Comparison of ENCODE assay signal across 16 cellular contexts in genomic region chr14:95444132-95445129, GRCh38.
A peak's percentile ranks its signal among the peaks of the same experiment; 100 is the strongest.
DNase-seq lines count a peak whose midpoint lies in the region; ATAC-seq and TF ChIP-seq lines count a peak whose summit lies in the region.
"Had no signal": no experiment of that assay in that cellular context is flagged by ENCODE, and none has a peak within 500 bp of the region (broad histone marks: within the 10 kb centered on the region; RNA-seq: fewer than 3 reads in every experiment).

No MANE protein-coding gene starts in this region.

- peak overlapping the region; percentile 72 to 96 (median 85) for H3K4me2 ChIP-seq in BLaER1 treated with 17β-estradiol and CSF1 and Interleukin-3, amounts not matched to agents 10 nM and 100 nM
- no peak overlapping the region for H3K4me2 ChIP-seq in SK-N-SH

- peaks cover 52 to 100% (median 98%) of the 10 kb centered on the region in 10 experiments for H3K4me1 ChIP-seq in BLaER1 treated with 17β-estradiol and CSF1 and Interleukin-3, amounts not matched to agents 10 nM and 100 nM
- peaks cover 7% of the 10 kb centered on the region for H3K4me1 ChIP-seq in CD8-positive, alpha-beta T cell (ENCODE audit: insufficient read depth, low read length)
- H3K4me1 ChIP-seq in naive thymus-derived CD4-positive, alpha-beta T cell (ENCODE audit: control insufficient read depth in 2 of 2, insufficient read depth in 2 of 2, low read length in 2 of 2) = no peaks in the 10 kb centered on the region
- H3K4me1 ChIP-seq in SK-N-SH (ENCODE audit: control insufficient read depth in 1 of 2, insufficient read depth in 2 of 2, low read depth in 1 of 2, low read length in 1 of 2) = peaks cover 4 to 45% of the 10 kb centered on the region in 2 experiments; a peak in 3 of 4 replicates
- H3K4me1 ChIP-seq: SJCRH30 had no signal

- H2AFZ ChIP-seq in SK-N-SH (ENCODE audit: low read depth) = no peak overlapping the region

- peak overlapping the region; percentile 49 for H3K27ac Mint-ChIP-seq in CD8-positive, alpha-beta T cell
- H3K27ac Mint-ChIP-seq in activated naive CD4-positive, alpha-beta T cell treated with anti-CD3 and anti-CD28 coated beads, Interleukin-2, amount 50 U/mL, for 72 hours = peak overlapping the region; percentile 22 to 76
- H3K27ac Mint-ChIP-seq in naive thymus-derived CD4-positive, alpha-beta T cell = peak overlapping the region; percentile 49 to 88 (median 70)
- H3K27ac Mint-ChIP-seq: T-helper 1 cell treated with Interleukin-12 subunit alpha and Interleukin-12 subunit beta and Interleukin-4 antibody, amounts not matched to agents 30 μg/mL and 1 μg/mL, for 36 hours had no signal

- no peak for TF ChIP-seq RAD21 in SK-N-SH (IDR thresholded peaks at IDR 0.05; ENCODE audit: low read length)

- H3K4me3 Mint-ChIP-seq in CD8-positive, alpha-beta T cell = no peak overlapping the region
- H3K4me3 Mint-ChIP-seq in naive thymus-derived CD4-positive, alpha-beta T cell = no peak overlapping the region
- H3K4me3 Mint-ChIP-seq: central memory CD8-positive, alpha-beta T cell; T-helper 1 cell treated with Interleukin-12 subunit alpha and Interleukin-12 subunit beta and Interleukin-4 antibody, amounts not matched to agents 30 μg/mL and 1 μg/mL, for 36 hours had no signal

- peak overlapping the region in 9 of 11 experiments; percentile 41 to 88 (median 78); a peak in 18 of 22 replicates for H3K27ac ChIP-seq in BLaER1 treated with 17β-estradiol and CSF1 and Interleukin-3, amounts not matched to agents 10 nM and 100 nM
- no peak overlapping the region for H3K27ac ChIP-seq in CD8-positive, alpha-beta T cell (ENCODE audit: low read depth, low read length)
- no peak overlapping the region for H3K27ac ChIP-seq in naive thymus-derived CD4-positive, alpha-beta T cell (ENCODE audit: low read depth, low read length)
- no peak overlapping the region; a peak in 1 of 4 replicates for H3K27ac ChIP-seq in SK-N-SH (ENCODE audit: low read depth in 2 of 2, low read length in 1 of 2)
- H3K27ac ChIP-seq: SJCRH30 had no signal

- H3K4me3 ChIP-seq in BLaER1 treated with 17β-estradiol and CSF1 and Interleukin-3, amounts not matched to agents 10 nM and 100 nM = peak overlapping the region in 2 of 10 experiments; percentile 1; a peak in 1 of 20 replicates
- H3K4me3 ChIP-seq in CD8-positive, alpha-beta T cell (ENCODE audit: low read depth, low read length) = no peak overlapping the region
- H3K4me3 ChIP-seq in naive thymus-derived CD4-positive, alpha-beta T cell (ENCODE audit: low read length) = no peak overlapping the region
- H3K4me3 ChIP-seq in SK-N-SH (ENCODE audit: low read depth in 2 of 2, low read length in 1 of 2) = no peak overlapping the region
- H3K4me3 ChIP-seq: SJCRH30 had no signal

- no peaks in the 10 kb centered on the region for H3K9me3 Mint-ChIP-seq in CD8-positive, alpha-beta T cell
- no peaks in the 10 kb centered on the region for H3K9me3 Mint-ChIP-seq in activated naive CD4-positive, alpha-beta T cell treated with anti-CD3 and anti-CD28 coated beads, Interleukin-2, amount 50 U/mL, for 72 hours
- H3K9me3 Mint-ChIP-seq in naive thymus-derived CD4-positive, alpha-beta T cell = no peaks in the 10 kb centered on the region
- H3K9me3 Mint-ChIP-seq: central memory CD8-positive, alpha-beta T cell; T-helper 1 cell treated with Interleukin-12 subunit alpha and Interleukin-12 subunit beta and Interleukin-4 antibody, amounts not matched to agents 30 μg/mL and 1 μg/mL, for 36 hours had no signal

- POLR2A ChIA-PET in CD8-positive, alpha-beta T cell (lab: Charles Lee) = interaction anchor here (0.9 to 1.3 kb wide), 5 partner anchors 18 to 90 kb away, joined by 3 to 7 read pairs (median 3); partner anchors contain the start of gene GLRX5
- POLR2A ChIA-PET in naive thymus-derived CD4-positive, alpha-beta T cell (lab: Charles Lee) = interaction anchor here (0.8 to 4.8 kb wide), 6 partner anchors 9 to 87 kb away, joined by 3 to 22 read pairs (median 3); no protein-coding TSS in a partner anchor
- POLR2A ChIA-PET in SK-N-SH (lab: Yijun Ruan, JAX) = no interaction called here

- no peak for DNase-seq in CD8-positive, alpha-beta T cell
- DNase-seq in activated naive CD4-positive, alpha-beta T cell treated with anti-CD3 and anti-CD28 coated beads, Interleukin-2, amount 50 U/mL, for 72 hours (ENCODE audit: low spot score in 2 of 2) = no peak
- no peak for DNase-seq in naive thymus-derived CD4-positive, alpha-beta T cell
- DNase-seq in SK-N-SH (no peak), EL (no peak)
- DNase-seq: activated CD8-positive, alpha-beta memory T cell treated with anti-CD3 and anti-CD28 coated beads, Interleukin-2, amount 50 U/mL, for 4 hours; activated gamma-delta T cell treated with Interleukin-2 at 50 U/mL for 16 hours; head of caudate nucleus; midbrain; NCI-H1092 treated with DMSO at 0.1 percent for 48 hours; NK-92 treated with Interleukin-12 subunit alpha and Interleukin-12 subunit beta, amount 100 ng/mL, for 24 hours; SJCRH30 had no signal

- peaks cover 0 to 31% (median 8%) of the 10 kb centered on the region in 11 experiments; a peak in 10 of 22 replicates for H4K20me1 ChIP-seq in BLaER1 treated with 17β-estradiol and CSF1 and Interleukin-3, amounts not matched to agents 10 nM and 100 nM
- H4K20me1 ChIP-seq in SK-N-SH (ENCODE audit: insufficient read depth) = no peaks in the 10 kb centered on the region

- intact Hi-C loops in CD8-positive, alpha-beta T cell (cut with DNase I, micrococcal nuclease) = loop anchor here in 1 of 2 experiments (5.0 kb wide), 1 partner anchor 238 kb away; no protein-coding TSS in a partner anchor
- intact Hi-C loops in naive thymus-derived CD4-positive, alpha-beta T cell (cut with micrococcal nuclease) = loop anchor here in 1 of 2 donors (5.0 kb wide), 2 partner anchors 238 to 548 kb away; no protein-coding TSS in a partner anchor

- no peak for ATAC-seq in CD8-positive, alpha-beta T cell
- no peak for ATAC-seq in activated naive CD4-positive, alpha-beta T cell treated with anti-CD3 and anti-CD28 coated beads, Interleukin-2, amount 50 U/mL, for 72 hours
- ATAC-seq in naive thymus-derived CD4-positive, alpha-beta T cell = no peak
- ATAC-seq in HG03280 (IDR thresholded peaks at IDR 0.05; ENCODE audit: unreplicated experiment) = no peak

- TF ChIP-seq CTCF in CD8-positive, alpha-beta T cell (IDR thresholded peaks at IDR 0.05) = no peak
- no peak for TF ChIP-seq CTCF in SK-N-SH (IDR thresholded peaks at IDR 0.05)

- peaks cover 62% of the 10 kb centered on the region for H3K36me3 Mint-ChIP-seq in CD8-positive, alpha-beta T cell
- peaks cover 5 to 6% of the 10 kb centered on the region in 2 donors for H3K36me3 Mint-ChIP-seq in activated naive CD4-positive, alpha-beta T cell treated with anti-CD3 and anti-CD28 coated beads, Interleukin-2, amount 50 U/mL, for 72 hours
- H3K36me3 Mint-ChIP-seq in naive thymus-derived CD4-positive, alpha-beta T cell = peaks cover 6 to 43% (median 11%) of the 10 kb centered on the region in 5 donors

- peak overlapping the region in 10 of 11 experiments; percentile 13 to 80 (median 64); a peak in 18 of 22 replicates for H3K9ac ChIP-seq in BLaER1 treated with 17β-estradiol and CSF1 and Interleukin-3, amounts not matched to agents 10 nM and 100 nM
- no peak overlapping the region for H3K9ac ChIP-seq in SK-N-SH

- H3K79me2 ChIP-seq in SK-N-SH (ENCODE audit: insufficient read depth) = no peaks in the 10 kb centered on the region

- peaks cover 4% of the 10 kb centered on the region for H3K4me1 Mint-ChIP-seq in CD8-positive, alpha-beta T cell (ENCODE audit: low read depth)
- H3K4me1 Mint-ChIP-seq in naive thymus-derived CD4-positive, alpha-beta T cell = peaks cover 4 to 15% (median 5%) of the 10 kb centered on the region in 7 donors

- 91% methylated on average over 15 of the region's 16 CpGs for WGBS in SK-N-SH (ENCODE audit: low lambda C conversion rate)

- H3K9me3 ChIP-seq in BLaER1 treated with 17β-estradiol and CSF1 and Interleukin-3, amounts not matched to agents 10 nM and 100 nM (replicated peaks in 1 of 11) = no peaks in the 10 kb centered on the region
- H3K9me3 ChIP-seq in CD8-positive, alpha-beta T cell (ENCODE audit: low read length) = no peaks in the 10 kb centered on the region
- H3K9me3 ChIP-seq in naive thymus-derived CD4-positive, alpha-beta T cell (ENCODE audit: control insufficient read depth in 2 of 3, low read length in 3 of 3) = no peaks in the 10 kb centered on the region
- H3K9me3 ChIP-seq in SK-N-SH = no peaks in the 10 kb centered on the region
- H3K9me3 ChIP-seq: SJCRH30 had no signal

- no peak for TF ChIP-seq EP300 in SK-N-SH (IDR thresholded peaks at IDR 0.05; ENCODE audit: borderline replicate concordance in 1 of 2, low read depth in 1 of 2, low read length in 1 of 2)

- peaks cover 8% of the 10 kb centered on the region for H3F3A ChIP-seq in SK-N-SH (replicated peaks; ENCODE audit: insufficient read depth)

- peaks cover 42 to 85% (median 69%) of the 10 kb centered on the region in 11 experiments for H3K36me3 ChIP-seq in BLaER1 treated with 17β-estradiol and CSF1 and Interleukin-3, amounts not matched to agents 10 nM and 100 nM
- peaks cover 11% of the 10 kb centered on the region for H3K36me3 ChIP-seq in CD8-positive, alpha-beta T cell (ENCODE audit: insufficient read depth, low read length)
- H3K36me3 ChIP-seq in naive thymus-derived CD4-positive, alpha-beta T cell (ENCODE audit: control insufficient read depth in 2 of 3, insufficient read depth in 3 of 3, low read length in 3 of 3) = peaks cover 4 to 64% (median 8%) of the 10 kb centered on the region in 3 experiments
- H3K36me3 ChIP-seq in SK-N-SH (replicated peaks in 1 of 2; ENCODE audit: control insufficient read depth in 1 of 2, insufficient read depth in 2 of 2, low read length in 1 of 2) = no peaks in the 10 kb centered on the region

- CTCF ChIA-PET in CD8-positive, alpha-beta T cell (lab: Charles Lee) = interaction anchor here (0.8 to 16.6 kb wide), 12 partner anchors 8 to 1801 kb away, joined by 3 to 532 read pairs (median 9); partner anchors contain the start of genes GLRX5 and SYNE3
- CTCF ChIA-PET in naive thymus-derived CD4-positive, alpha-beta T cell (lab: Charles Lee) = interaction anchor here (0.6 to 11.2 kb wide), 11 partner anchors 8 to 1034 kb away, joined by 3 to 209 read pairs (median 4); no protein-coding TSS in a partner anchor
- CTCF ChIA-PET in SK-N-SH (lab: Yijun Ruan, JAX) = interaction anchor here (0.9 to 10.5 kb wide), 8 partner anchors 8 to 86 kb away, joined by 3 to 254 read pairs (median 10); partner anchors contain the start of genes GLRX5 and SYNE3

- H3K27me3 ChIP-seq in BLaER1 treated with 17β-estradiol and CSF1 and Interleukin-3, amounts not matched to agents 10 nM and 100 nM = no peaks in the 10 kb centered on the region
- H3K27me3 ChIP-seq in CD8-positive, alpha-beta T cell (ENCODE audit: insufficient read depth, low read length) = no peaks in the 10 kb centered on the region
- H3K27me3 ChIP-seq in naive thymus-derived CD4-positive, alpha-beta T cell (ENCODE audit: control insufficient read depth in 2 of 2, insufficient read depth in 2 of 2, low read length in 2 of 2) = no peaks in the 10 kb centered on the region
- no peaks in the 10 kb centered on the region for H3K27me3 ChIP-seq in SK-N-SH (ENCODE audit: insufficient read depth)
- H3K27me3 ChIP-seq: SJCRH30 had no signal

- H3K9me2 ChIP-seq in SK-N-SH = no peaks in the 10 kb centered on the region

- no peaks in the 10 kb centered on the region for H3K27me3 Mint-ChIP-seq in CD8-positive, alpha-beta T cell (ENCODE audit: low read depth)
- H3K27me3 Mint-ChIP-seq in naive thymus-derived CD4-positive, alpha-beta T cell = no peaks in the 10 kb centered on the region
- H3K27me3 Mint-ChIP-seq: central memory CD8-positive, alpha-beta T cell had no signal

Comparison
In these comparisons a context has a peak if more than half of its experiments do, and no peak if none do; other contexts are left out.
1. H3K27ac ChIP-seq: peak in BLaER1 treated with 17β-estradiol and CSF1 and Interleukin-3, amounts not matched to agents 10 nM and 100 nM (9 of 11); none in CD8-positive, alpha-beta T cell (single experiment), naive thymus-derived CD4-positive, alpha-beta T cell (single experiment) and SK-N-SH (0 of 2).
2. Peak in every context shown above with its lines, with median percentiles within 50 percentile points of each other: H3K27ac Mint-ChIP-seq.